ENCODE assay signal across 14 cellular contexts in genomic region chr12:68462799-68463198, GRCh38.
DNase-seq lines count a peak whose midpoint lies in the region; ATAC-seq and TF ChIP-seq lines count a peak whose summit lies in the region.
"Had no signal": no experiment of that assay in that cellular context is flagged by ENCODE, and none has a peak within 500 bp of the region (broad histone marks: within the 10 kb centered on the region; RNA-seq: fewer than 3 reads in every experiment).

No MANE protein-coding gene starts in this region.

- H3F3A ChIP-seq in Loucy (ENCODE audit: low read depth), result no peaks in the 10 kb centered on the region

- H3K9me2 ChIP-seq in Loucy (replicated peaks; ENCODE audit: low read depth, low read length), result no peaks in the 10 kb centered on the region

- peaks cover 4% of the 10 kb centered on the region for H3K36me3 Mint-ChIP-seq in activated CD8-positive, alpha-beta memory T cell treated with anti-CD3 and anti-CD28 coated beads, Interleukin-2, amount 10 ng/mL, durations not matched to agents 7 days and 5 days
- no peaks in the 10 kb centered on the region for H3K36me3 Mint-ChIP-seq in activated naive CD8-positive, alpha-beta T cell
- no peaks in the 10 kb centered on the region for H3K36me3 Mint-ChIP-seq in osteocyte (ENCODE audit: unreplicated experiment)

- no peaks in the 10 kb centered on the region for H3K79me2 ChIP-seq in Loucy (ENCODE audit: insufficient read depth, low read length)

- no peaks in the 10 kb centered on the region for H3K9me3 ChIP-seq in Loucy (ENCODE audit: insufficient read depth, low read depth, low read length)

- peak overlapping the region; percentile 76 for H3K4me3 Mint-ChIP-seq in activated CD8-positive, alpha-beta memory T cell treated with anti-CD3 and anti-CD28 coated beads, Interleukin-2, amount 10 ng/mL, durations not matched to agents 7 days and 5 days
- peak overlapping the region; percentile 76 for H3K4me3 Mint-ChIP-seq in activated naive CD8-positive, alpha-beta T cell
- no peak overlapping the region for H3K4me3 Mint-ChIP-seq in osteocyte (ENCODE audit: unreplicated experiment)
- H3K4me3 Mint-ChIP-seq: dendritic cell treated with granulocyte-macrophage colony-stimulating factor and Interleukin-4, amounts not matched to agents 40 ng/mL and 50 ng/mL, for 4 days had no signal

- peak overlapping the region; percentile 78 for H2AFZ ChIP-seq in Loucy (ENCODE audit: low read length)

- H3K27me3 ChIP-seq in Loucy (ENCODE audit: insufficient read depth, low read length, poor library complexity, severe bottlenecking), result no peaks in the 10 kb centered on the region

- H3K4me1 Mint-ChIP-seq in activated CD8-positive, alpha-beta memory T cell treated with anti-CD3 and anti-CD28 coated beads, Interleukin-2, amount 10 ng/mL, durations not matched to agents 7 days and 5 days, result peaks cover 24% of the 10 kb centered on the region
- H3K4me1 Mint-ChIP-seq in activated naive CD8-positive, alpha-beta T cell (ENCODE audit: low read depth), result peaks cover 10% of the 10 kb centered on the region
- peaks cover 3% of the 10 kb centered on the region for H3K4me1 Mint-ChIP-seq in osteocyte (ENCODE audit: unreplicated experiment)

- CTCF ChIA-PET in activated CD8-positive, alpha-beta memory T cell treated with anti-CD3 and anti-CD28 coated beads, Interleukin-2, amount 10 ng/mL, durations not matched to agents 7 days and 5 days (lab: Charles Lee), result interaction anchor here (0.7 to 2.7 kb wide), 6 partner anchors 9 to 239 kb away, joined by 3 to 15 read pairs (median 4); no protein-coding TSS in a partner anchor

- peak overlapping the region; percentile 46 for H3K4me2 ChIP-seq in Loucy (ENCODE audit: low read depth, low read length, poor library complexity, severe bottlenecking)

- H3K36me3 ChIP-seq in Loucy (ENCODE audit: insufficient read depth, low read length), result no peaks in the 10 kb centered on the region

- no peak overlapping the region for H3K9ac ChIP-seq in Loucy (ENCODE audit: low read depth, low read length, poor library complexity, severe bottlenecking)

- H3K27me3 Mint-ChIP-seq in activated CD8-positive, alpha-beta memory T cell treated with anti-CD3 and anti-CD28 coated beads, Interleukin-2, amount 10 ng/mL, durations not matched to agents 7 days and 5 days, result no peaks in the 10 kb centered on the region
- no peaks in the 10 kb centered on the region for H3K27me3 Mint-ChIP-seq in activated naive CD8-positive, alpha-beta T cell
- no peaks in the 10 kb centered on the region for H3K27me3 Mint-ChIP-seq in osteocyte (ENCODE audit: unreplicated experiment)
- H3K27me3 Mint-ChIP-seq: dendritic cell treated with granulocyte-macrophage colony-stimulating factor and Interleukin-4, amounts not matched to agents 40 ng/mL and 50 ng/mL, for 4 days had no signal

- TF ChIP-seq CTCF in Loucy (conservative IDR thresholded peaks at IDR 0.05; ENCODE audit: low read length), result no peak
- no peak for TF ChIP-seq CTCF in osteocyte (IDR thresholded peaks at IDR 0.05)

- no peaks in the 10 kb centered on the region for H4K20me1 ChIP-seq in Loucy (ENCODE audit: insufficient read depth, low read length, poor library complexity, severe bottlenecking)

- H3K27ac Mint-ChIP-seq in activated CD8-positive, alpha-beta memory T cell treated with anti-CD3 and anti-CD28 coated beads, Interleukin-2, amount 10 ng/mL, durations not matched to agents 7 days and 5 days, result peak overlapping the region; percentile 92
- H3K27ac Mint-ChIP-seq in activated naive CD8-positive, alpha-beta T cell, result peak overlapping the region; percentile 84
- no peak overlapping the region for H3K27ac Mint-ChIP-seq in osteocyte (ENCODE audit: unreplicated experiment)
- H3K27ac Mint-ChIP-seq: dendritic cell treated with granulocyte-macrophage colony-stimulating factor and Interleukin-4, amounts not matched to agents 40 ng/mL and 50 ng/mL, for 4 days had no signal

- peaks cover 4% of the 10 kb centered on the region for H3K4me1 ChIP-seq in Loucy (ENCODE audit: insufficient read depth, low read length, poor library complexity, severe bottlenecking)

- peak; percentile 52 for DNase-seq in activated CD8-positive, alpha-beta memory T cell treated with anti-CD3 and anti-CD28 coated beads, Interleukin-2, amount 10 ng/mL, durations not matched to agents 7 days and 5 days
- DNase-seq in activated CD8-positive, alpha-beta memory T cell treated with anti-CD3 and anti-CD28 coated beads, Interleukin-2, amount 50 U/mL, for 4 hours, result no peak
- no peak for DNase-seq in stimulated activated naive CD8-positive, alpha-beta T cell treated with anti-CD3 and anti-CD28 coated beads, Interleukin-15, Interleukin-2, amounts not matched to agents 100 U/mL and 50 U/mL, for 24 hours
- no peak for DNase-seq in NCI-H526 treated with DMSO at 0.1 percent for 48 hours (lab: John Stamatoyannopoulos, UW)
- DNase-seq in amygdala (lab: John Stamatoyannopoulos, UW), result no peak
- no peak for DNase-seq in osteocyte (ENCODE audit: extremely low spot score, unreplicated experiment)
- DNase-seq: ACHN, activated gamma-delta T cell treated with Interleukin-2 at 50 U/mL for 16 hours, DMS79 treated with DMSO at 0.1 percent for 48 hours, NCI-H2029, occipital lobe had no signal

- H3K4me3 ChIP-seq in Loucy (ENCODE audit: low read length, poor library complexity, severe bottlenecking), result peak overlapping the region; percentile 15

- H3K9me3 Mint-ChIP-seq in activated CD8-positive, alpha-beta memory T cell treated with anti-CD3 and anti-CD28 coated beads, Interleukin-2, amount 10 ng/mL, durations not matched to agents 7 days and 5 days (ENCODE audit: low read depth), result no peaks in the 10 kb centered on the region
- no peaks in the 10 kb centered on the region for H3K9me3 Mint-ChIP-seq in activated naive CD8-positive, alpha-beta T cell (ENCODE audit: low read depth)
- H3K9me3 Mint-ChIP-seq in osteocyte (ENCODE audit: unreplicated experiment), result no peaks in the 10 kb centered on the region
- H3K9me3 Mint-ChIP-seq: dendritic cell treated with granulocyte-macrophage colony-stimulating factor and Interleukin-4, amounts not matched to agents 40 ng/mL and 50 ng/mL, for 4 days had no signal

- ATAC-seq in activated CD8-positive, alpha-beta memory T cell treated with anti-CD3 and anti-CD28 coated beads, Interleukin-2, amount 10 ng/mL, durations not matched to agents 7 days and 5 days, result peak; percentile 89
- peak; percentile 36 for ATAC-seq in stimulated activated naive CD8-positive, alpha-beta T cell treated with anti-CD3 and anti-CD28 coated beads, Interleukin-15, Interleukin-2, amounts not matched to agents 100 U/mL and 50 U/mL, for 24 hours
